In the genomic region with DNA sequence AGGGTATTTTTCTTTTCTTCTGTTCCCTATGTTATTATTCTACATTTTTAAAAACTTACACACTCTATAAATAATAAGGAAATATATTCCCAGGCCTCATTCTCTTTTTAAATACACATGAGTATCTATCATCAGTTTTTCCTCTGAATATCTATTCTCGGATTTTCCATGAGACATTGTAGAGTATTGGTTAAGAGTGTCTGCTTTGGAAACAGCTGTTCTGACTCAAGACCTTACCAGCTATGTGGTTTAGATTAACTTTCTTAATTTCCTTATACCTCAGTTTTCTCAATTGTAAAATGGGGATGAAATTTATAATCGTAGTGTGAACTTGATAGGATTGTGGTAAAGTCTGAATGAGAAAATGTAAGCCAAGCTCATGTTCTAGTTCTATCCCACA, we compare ENCODE assay signal across 1 cellular context.
TF ChIP-seq lines count a peak whose summit lies in the region.

No MANE protein-coding gene starts in this region.

TF ChIP-seq in IMR-90, 13 proteins besides CTCF, POLR2A, EP300 and RAD21:
- TF ChIP-seq, protein P1, sequence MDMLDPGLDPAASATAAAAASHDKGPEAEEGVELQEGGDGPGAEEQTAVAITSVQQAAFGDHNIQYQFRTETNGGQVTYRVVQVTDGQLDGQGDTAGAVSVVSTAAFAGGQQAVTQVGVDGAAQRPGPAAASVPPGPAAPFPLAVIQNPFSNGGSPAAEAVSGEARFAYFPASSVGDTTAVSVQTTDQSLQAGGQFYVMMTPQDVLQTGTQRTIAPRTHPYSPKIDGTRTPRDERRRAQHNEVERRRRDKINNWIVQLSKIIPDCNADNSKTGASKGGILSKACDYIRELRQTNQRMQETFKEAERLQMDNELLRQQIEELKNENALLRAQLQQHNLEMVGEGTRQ (IDR thresholded peaks at IDR 0.05; ENCODE audit: low read depth, low read length): no peak
- peak; percentile 15 for TF ChIP-seq RCOR1 (IDR thresholded peaks at IDR 0.05; ENCODE audit: insufficient replicate concordance, low read length)
- TF ChIP-seq MAZ (IDR thresholded peaks at IDR 0.05; ENCODE audit: borderline replicate concordance, low read depth, low read length): no peak
- TF ChIP-seq FOS (IDR thresholded peaks at IDR 0.05; ENCODE audit: low read depth, low read length): no peak
- TF ChIP-seq, protein P2, sequence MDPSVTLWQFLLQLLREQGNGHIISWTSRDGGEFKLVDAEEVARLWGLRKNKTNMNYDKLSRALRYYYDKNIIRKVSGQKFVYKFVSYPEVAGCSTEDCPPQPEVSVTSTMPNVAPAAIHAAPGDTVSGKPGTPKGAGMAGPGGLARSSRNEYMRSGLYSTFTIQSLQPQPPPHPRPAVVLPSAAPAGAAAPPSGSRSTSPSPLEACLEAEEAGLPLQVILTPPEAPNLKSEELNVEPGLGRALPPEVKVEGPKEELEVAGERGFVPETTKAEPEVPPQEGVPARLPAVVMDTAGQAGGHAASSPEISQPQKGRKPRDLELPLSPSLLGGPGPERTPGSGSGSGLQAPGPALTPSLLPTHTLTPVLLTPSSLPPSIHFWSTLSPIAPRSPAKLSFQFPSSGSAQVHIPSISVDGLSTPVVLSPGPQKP (IDR thresholded peaks at IDR 0.05; ENCODE audit: borderline replicate concordance, low read depth, low read length): no peak
- no peak for TF ChIP-seq RFX5 (IDR thresholded peaks at IDR 0.05; ENCODE audit: low read depth, low read length)
- peak; percentile 57; the same call in 1 of the 2 replicates for TF ChIP-seq CEBPB (IDR thresholded peaks at IDR 0.05; ENCODE audit: low read depth, low read length)
- no peak for TF ChIP-seq MAFK (IDR thresholded peaks at IDR 0.05; ENCODE audit: low read depth, low read length)
- no peak for TF ChIP-seq BHLHE40 (IDR thresholded peaks at IDR 0.05; ENCODE audit: low read depth, low read length)
- no peak for TF ChIP-seq CHD1 (IDR thresholded peaks at IDR 0.05; ENCODE audit: low read depth, low read length)
- no peak for TF ChIP-seq MXI1 (IDR thresholded peaks at IDR 0.05; ENCODE audit: borderline replicate concordance, low read depth, low read length)
- no peak for TF ChIP-seq NFE2L2 (IDR thresholded peaks at IDR 0.05; ENCODE audit: low read depth, low read length)
- no peak for TF ChIP-seq SMC3 (IDR thresholded peaks at IDR 0.05; ENCODE audit: low read depth, low read length)
